8 cellular contexts compared by ENCODE assay signal in genomic region chr4:168153596-168154440, GRCh38.
A peak's percentile ranks its signal among the peaks of the same experiment; 100 is the strongest.
DNase-seq lines count a peak whose midpoint lies in the region; ATAC-seq and TF ChIP-seq lines count a peak whose summit lies in the region.

No MANE protein-coding gene starts in this region.

- no peak for TF ChIP-seq POLR2A in esophagus squamous epithelium (IDR thresholded peaks at IDR 0.05)

- in situ Hi-C loops in Caki2 (cut with HindIII; ENCODE audit: low pct_unique_long_range_greater_than_20kb, low sequenced_read_pairs), result no loop called here

- no peaks in the 10 kb centered on the region for H3K36me3 Mint-ChIP-seq in neural crest cell (ENCODE audit: low read depth)

- no peaks in the 10 kb centered on the region for H3K36me3 ChIP-seq in esophagus squamous epithelium
- H3K36me3 ChIP-seq in stomach smooth muscle (ENCODE audit: control insufficient read depth in 2 of 2, insufficient read depth in 2 of 2, low read length in 2 of 2), result no peaks in the 10 kb centered on the region

- DNase-seq in Caki2 (ENCODE audit: low read depth) (peak; percentile 60), HT1080 (ENCODE audit: low read depth) (peak; percentile 74), OCI-M2 (lab: John Stamatoyannopoulos, UW; ENCODE audit: unreplicated experiment) (peak; percentile 15), esophagus squamous epithelium (lab: John Stamatoyannopoulos, UW) (peak; percentile 13), neural crest cell (ENCODE audit: low read depth, low spot score) (peak; percentile 56)
- peak; percentile 52 to 55 for DNase-seq in activated T-cell treated with anti-CD3 and anti-CD28 coated beads, Interleukin-2, amount 50 U/mL, for 48 hours

- H3K27me3 Mint-ChIP-seq in neural crest cell (ENCODE audit: low read depth), result no peaks in the 10 kb centered on the region

- WGBS in esophagus squamous epithelium, 2 donors, result 1 to 3% methylated on average over 10 of the region's 10 CpGs

- H3K27me3 ChIP-seq in esophagus squamous epithelium (no peaks in the 10 kb centered on the region), stomach smooth muscle (ENCODE audit: control insufficient read depth in 1 of 2, insufficient read depth in 2 of 2, low read length in 2 of 2) (no peaks in the 10 kb centered on the region)

- H3K27ac Mint-ChIP-seq in neural crest cell (ENCODE audit: unreplicated experiment), result no peak overlapping the region

- no peaks in the 10 kb centered on the region for H3K9me3 ChIP-seq in esophagus squamous epithelium
- H3K9me3 ChIP-seq in stomach smooth muscle (ENCODE audit: control insufficient read depth in 2 of 2, low read length in 2 of 2), result no peaks in the 10 kb centered on the region

- no peak overlapping the region for H3K4me3 Mint-ChIP-seq in neural crest cell

- H3K27ac ChIP-seq in esophagus squamous epithelium (no peak overlapping the region), stomach smooth muscle (ENCODE audit: low read length) (no peak overlapping the region)

- H3K9ac ChIP-seq in stomach smooth muscle (ENCODE audit: low read length in 2 of 2), result no peak overlapping the region

- intact Hi-C loops in esophagus squamous epithelium (cut with DNase I), result no loop called here

- ATAC-seq in GM21390 (IDR thresholded peaks at IDR 0.05; ENCODE audit: unreplicated experiment), result peak; percentile 90

- TF ChIP-seq CTCF in esophagus squamous epithelium (IDR thresholded peaks at IDR 0.05), result peak; percentile 16 to 69 (median 50)
- TF ChIP-seq CTCF in neural crest cell (conservative IDR thresholded peaks at IDR 0.05), result peak; percentile 83

- peaks cover 7% of the 10 kb centered on the region for H3K4me1 Mint-ChIP-seq in neural crest cell

- no peaks in the 10 kb centered on the region for H3K9me3 Mint-ChIP-seq in neural crest cell

- H3K4me3 ChIP-seq in esophagus squamous epithelium (peak overlapping the region in 3 of 4 donors; percentile 19 to 43 (median 22)), stomach smooth muscle (ENCODE audit: low read length in 2 of 2) (peak overlapping the region; percentile 16 to 26)

- H3K4me1 ChIP-seq in esophagus squamous epithelium, result no peaks in the 10 kb centered on the region
- no peaks in the 10 kb centered on the region for H3K4me1 ChIP-seq in stomach smooth muscle (ENCODE audit: control insufficient read depth, insufficient read depth, low read length)

Comparison
In these comparisons a context has a peak if more than half of its experiments do, and no peak if none do; other contexts are left out.
1. DNase-seq: peak in every context shown above with its lines; median percentile 74 in HT1080; 60 in Caki2; 56 in neural crest cell; 54 in activated T-cell treated with anti-CD3 and anti-CD28 coated beads, Interleukin-2, amount 50 U/mL, for 48 hours; 15 in OCI-M2; 13 in esophagus squamous epithelium.